In the genomic region with DNA sequence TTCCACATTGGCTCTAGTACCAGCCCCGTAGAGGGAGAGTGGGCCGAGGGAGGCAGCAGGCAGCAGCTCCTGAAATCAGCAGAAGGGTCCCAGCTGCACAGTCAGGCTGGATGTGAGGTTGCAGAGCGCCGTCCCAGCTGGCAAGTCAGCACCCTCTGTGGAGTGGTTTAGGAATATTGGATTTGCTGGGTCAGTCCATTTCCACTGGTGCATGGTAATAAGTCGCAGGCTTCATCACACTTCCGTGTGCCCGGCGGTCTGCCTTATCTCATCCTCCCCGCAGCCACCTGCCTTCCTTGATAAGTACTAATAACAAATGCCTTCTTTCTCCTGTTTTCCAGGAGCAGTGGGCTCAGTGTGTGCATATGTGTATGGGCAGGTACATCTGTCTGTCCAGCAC, we compare ENCODE assay signal across 22 cellular contexts.
"Had no signal": no experiment of that assay in that cellular context is flagged by ENCODE, and none has a peak within 500 bp of the region (broad histone marks: within the 10 kb centered on the region; RNA-seq: fewer than 3 reads in every experiment).

No MANE protein-coding gene starts in this region.

- ATAC-seq: effector memory CD8-positive, alpha-beta T cell; naive thymus-derived CD4-positive, alpha-beta T cell; stimulated activated naive CD8-positive, alpha-beta T cell treated with anti-CD3 and anti-CD28 coated beads, Interleukin-15, amount 100 ng/mL, for 72 hours had no signal

- H3K4me1 ChIP-seq: transverse colon, vagina had no signal

- DNase-seq: activated B cell treated with CpG ODN at 0.5 μM for 24 hours; activated CD4-positive, alpha-beta memory T cell treated with anti-CD3 and anti-CD28 coated beads, Interleukin-2, amount 10 ng/mL, durations not matched to agents 7 days and 5 days; activated CD4-positive, alpha-beta T cell treated with anti-CD3 and anti-CD28 coated beads for 48 hours; activated naive CD4-positive, alpha-beta T cell treated with Interleukin-2 at 50 U/mL for 16 hours; activated naive CD8-positive, alpha-beta T cell treated with anti-CD3 and anti-CD28 coated beads, Interleukin-2, amount 10 ng/mL, durations not matched to agents 7 days and 5 days; activated T-cell treated with anti-CD3 and anti-CD28 coated beads, Interleukin-2, amount 50 U/mL, for 24 hours; amygdala; effector memory CD8-positive, alpha-beta T cell; foreskin melanocyte; mesenchymal stem cell; naive thymus-derived CD4-positive, alpha-beta T cell; right lobe of liver; stimulated activated CD4-positive, alpha-beta T cell treated with anti-CD3 and anti-CD28 coated beads, Interleukin-4, amount 100 ng/mL, for 1 hour; stimulated activated naive CD8-positive, alpha-beta T cell treated with anti-CD3 and anti-CD28 coated beads, Interleukin-15, amount 100 ng/mL, for 72 hours; T-helper 2 cell; transverse colon had no signal

- H3K27ac Mint-ChIP-seq: activated B cell treated with CpG ODN at 0.5 μM for 24 hours; activated CD4-positive, alpha-beta memory T cell treated with anti-CD3 and anti-CD28 coated beads, Interleukin-2, amount 10 ng/mL, durations not matched to agents 7 days and 5 days; activated naive CD8-positive, alpha-beta T cell treated with anti-CD3 and anti-CD28 coated beads, Interleukin-2, amount 10 ng/mL, durations not matched to agents 7 days and 5 days; activated T-cell treated with anti-CD3 and anti-CD28 coated beads, Interleukin-2, amount 50 U/mL, for 24 hours; activated T-helper 2 cell treated with anti-CD3 and anti-CD28 coated beads, Interferon-gamma antibody, Interleukin-2, Interleukin-4, amounts not matched to agents 10 μg/mL and 5 μg/mL and 100 μg/mL, durations not matched to agents 14 hours and 24 hours and 36 hours; effector memory CD8-positive, alpha-beta T cell; naive thymus-derived CD4-positive, alpha-beta T cell; stimulated activated naive CD8-positive, alpha-beta T cell treated with anti-CD3 and anti-CD28 coated beads, Interleukin-15, amount 100 ng/mL, for 72 hours had no signal

- H3K4me1 Mint-ChIP-seq: activated CD4-positive, alpha-beta memory T cell treated with anti-CD3 and anti-CD28 coated beads, Interleukin-2, amount 10 ng/mL, durations not matched to agents 7 days and 5 days; activated naive CD8-positive, alpha-beta T cell treated with anti-CD3 and anti-CD28 coated beads, Interleukin-2, amount 10 ng/mL, durations not matched to agents 7 days and 5 days; naive thymus-derived CD4-positive, alpha-beta T cell had no signal

- H3K9me3 Mint-ChIP-seq: activated B cell treated with CpG ODN at 0.5 μM for 24 hours; activated CD4-positive, alpha-beta memory T cell treated with anti-CD3 and anti-CD28 coated beads, Interleukin-2, amount 10 ng/mL, durations not matched to agents 7 days and 5 days; activated naive CD8-positive, alpha-beta T cell treated with anti-CD3 and anti-CD28 coated beads, Interleukin-2, amount 10 ng/mL, durations not matched to agents 7 days and 5 days; activated T-cell treated with anti-CD3 and anti-CD28 coated beads, Interleukin-2, amount 50 U/mL, for 24 hours; activated T-helper 2 cell treated with anti-CD3 and anti-CD28 coated beads, Interferon-gamma antibody, Interleukin-2, Interleukin-4, amounts not matched to agents 10 μg/mL and 5 μg/mL and 100 μg/mL, durations not matched to agents 14 hours and 24 hours and 36 hours; effector memory CD8-positive, alpha-beta T cell; naive thymus-derived CD4-positive, alpha-beta T cell; stimulated activated naive CD8-positive, alpha-beta T cell treated with anti-CD3 and anti-CD28 coated beads, Interleukin-15, amount 100 ng/mL, for 72 hours had no signal

- H3K4me3 Mint-ChIP-seq: activated B cell treated with CpG ODN at 0.5 μM for 24 hours; activated CD4-positive, alpha-beta memory T cell treated with anti-CD3 and anti-CD28 coated beads, Interleukin-2, amount 10 ng/mL, durations not matched to agents 7 days and 5 days; activated naive CD8-positive, alpha-beta T cell treated with anti-CD3 and anti-CD28 coated beads, Interleukin-2, amount 10 ng/mL, durations not matched to agents 7 days and 5 days; activated T-cell treated with anti-CD3 and anti-CD28 coated beads, Interleukin-2, amount 50 U/mL, for 24 hours; effector memory CD8-positive, alpha-beta T cell; naive thymus-derived CD4-positive, alpha-beta T cell; stimulated activated naive CD8-positive, alpha-beta T cell treated with anti-CD3 and anti-CD28 coated beads, Interleukin-15, amount 100 ng/mL, for 72 hours had no signal

- H3K27ac ChIP-seq: cardiac muscle cell, parathyroid adenoma, right lobe of liver, suprapubic skin, transverse colon, vagina had no signal

- H3K4me3 ChIP-seq: cardiac muscle cell, right lobe of liver, smooth muscle cell, suprapubic skin, transverse colon, vagina had no signal

- H3K9me3 ChIP-seq: right lobe of liver, suprapubic skin, transverse colon, vagina had no signal

- H3K27me3 ChIP-seq: cardiac muscle cell, right lobe of liver, suprapubic skin, transverse colon, vagina had no signal

- H3K36me3 ChIP-seq: cardiac muscle cell, right lobe of liver, suprapubic skin, transverse colon, vagina had no signal

- H3K36me3 Mint-ChIP-seq: activated naive CD8-positive, alpha-beta T cell treated with anti-CD3 and anti-CD28 coated beads, Interleukin-2, amount 10 ng/mL, durations not matched to agents 7 days and 5 days; naive thymus-derived CD4-positive, alpha-beta T cell had no signal
